8 cellular contexts compared by ENCODE assay signal in genomic region chr17:55576237-55576998, GRCh38.
DNase-seq lines count a peak whose midpoint lies in the region; ATAC-seq and TF ChIP-seq lines count a peak whose summit lies in the region.

No MANE protein-coding gene starts in this region.

- no TSS peak for BruUV-seq in HCT116 (replicated peaks; lab: Mats Ljungman, UMichigan)

- H4K20me1 ChIP-seq in HCT116 (ENCODE audit: insufficient read depth) (no peaks in the 10 kb centered on the region), fibroblast of lung (ENCODE audit: control insufficient read depth, extremely low read depth, insufficient read depth, low read length) (no peaks in the 10 kb centered on the region)

- no peaks in the 10 kb centered on the region for H3K9me3 ChIP-seq in HCT116 (ENCODE audit: control insufficient read depth in 1 of 2, insufficient read depth in 1 of 2, low read depth in 1 of 2, low read length in 2 of 2)
- H3K9me3 ChIP-seq in fibroblast of lung (ENCODE audit: control insufficient read depth, insufficient read depth, low read depth, low read length): no peaks in the 10 kb centered on the region
- no peaks in the 10 kb centered on the region for H3K9me3 ChIP-seq in gastrocnemius medialis

- no peak for TF ChIP-seq CTCF in HCT116 (IDR thresholded peaks at IDR 0.05 in 2 of 3, conservative IDR thresholded peaks at IDR 0.05 in 1 of 3; ENCODE audit: borderline replicate concordance in 1 of 3, insufficient read depth in 1 of 3, low read depth in 2 of 3, low read length in 2 of 3)
- TF ChIP-seq CTCF in fibroblast of lung (conservative IDR thresholded peaks at IDR 0.05 in 1 of 2, IDR thresholded peaks at IDR 0.05 in 1 of 2; ENCODE audit: low read depth in 1 of 2, low read length in 2 of 2): no peak
- TF ChIP-seq CTCF in gastrocnemius medialis (IDR thresholded peaks at IDR 0.05 in 4 of 5, conservative IDR thresholded peaks at IDR 0.05 in 1 of 5): no peak

- RAD21 ChIA-PET in HCT116 (lab: Charles Lee; ENCODE audit: low non-redundant PET in 1 of 2, low total read pairs in 2 of 2, uncharacterized antibody in 2 of 2, unreplicated experiment in 2 of 2): no interaction called here

- H3K9me2 ChIP-seq in HCT116 (ENCODE audit: insufficient read depth): no peaks in the 10 kb centered on the region

- peaks cover 19% of the 10 kb centered on the region; the same call in 1 of the 2 replicates for H3K27me3 ChIP-seq in HCT116 (ENCODE audit: insufficient read depth, low read length)
- no peaks in the 10 kb centered on the region for H3K27me3 ChIP-seq in fibroblast of lung (ENCODE audit: control insufficient read depth, insufficient read depth, low read length)
- H3K27me3 ChIP-seq in gastrocnemius medialis: no peaks in the 10 kb centered on the region

- in situ Hi-C loops in gastrocnemius medialis (cut with MboI; ENCODE audit: low sequenced_read_pairs in 4 of 4): no loop called here

- H3K9ac ChIP-seq in HCT116 (ENCODE audit: low read length) (no peak overlapping the region), fibroblast of lung (ENCODE audit: insufficient read depth, low read length) (peak overlapping the region; percentile 61)

- DNase-seq in AML-193 (lab: John Stamatoyannopoulos, UW) (peak; percentile 22 to 25), HCT116 (ENCODE audit: low read depth, low spot score) (peak; percentile 15), RKO (ENCODE audit: low spot score) (peak; percentile 53), fibroblast of lung (ENCODE audit: low read depth in 2 of 2) (peak; percentile 82 to 87), gastrocnemius medialis (no peak), SHP77 (lab: John Stamatoyannopoulos, UW) (no peak), DMS79 treated with DMSO at 0.1 percent for 48 hours (lab: John Stamatoyannopoulos, UW) (no peak)
- DNase-seq in activated naive CD4-positive, alpha-beta T cell treated with anti-CD3 and anti-CD28 coated beads, Interleukin-2, amount 50 U/mL, for 16 hours: no peak

- H3K4me2 ChIP-seq in HCT116 (ENCODE audit: low read length): peak overlapping the region; percentile 16; the same call in 1 of the 2 replicates
- peak overlapping the region; percentile 85 for H3K4me2 ChIP-seq in fibroblast of lung (ENCODE audit: extremely low read depth, insufficient read depth, low read length)

- intact Hi-C loops in HCT116 (cut with micrococcal nuclease): no loop called here
- intact Hi-C loops in gastrocnemius medialis (cut with DNase I; ENCODE audit: low total_unique reads): no loop called here

- TF ChIP-seq POLR2A in HCT116 (IDR thresholded peaks at IDR 0.05; ENCODE audit: borderline replicate concordance, extremely low read depth, insufficient read depth, insufficient read length): no peak
- no peak for TF ChIP-seq POLR2A in gastrocnemius medialis (IDR thresholded peaks at IDR 0.05)

- H3K27ac ChIP-seq in HCT116 (ENCODE audit: low read depth, low read length) (no peak overlapping the region), fibroblast of lung (ENCODE audit: insufficient read depth, low read length) (peak overlapping the region; percentile 82), gastrocnemius medialis (peak overlapping the region; percentile 56 to 72 (median 62))

- ATAC-seq in HCT116 (peak; percentile 62; the same call in 1 of the 2 replicates), gastrocnemius medialis (peak; percentile 47 to 51)

- CTCF ChIA-PET in HCT116 (lab: Charles Lee): interaction anchor here (1.7 kb wide), 1 partner anchor 9 kb away, joined by 4 read pairs; no protein-coding TSS in a partner anchor

- POLR2A ChIA-PET in HCT116 (lab: Charles Lee): interaction anchor here (0.7 kb wide), 1 partner anchor 133 kb away, joined by 7 read pairs; no protein-coding TSS in a partner anchor

- H2AFZ ChIP-seq in HCT116 (ENCODE audit: low read depth, low read length, poor library complexity, severe bottlenecking) (peak overlapping the region; percentile 51), fibroblast of lung (ENCODE audit: low read length) (peak overlapping the region; percentile 81)

- H3K79me2 ChIP-seq in HCT116 (ENCODE audit: insufficient read depth, low read length): no peaks in the 10 kb centered on the region
- H3K79me2 ChIP-seq in fibroblast of lung (ENCODE audit: control insufficient read depth, insufficient read depth, low read length): no peaks in the 10 kb centered on the region

- H3K36me3 ChIP-seq in HCT116 (ENCODE audit: control insufficient read depth in 1 of 2, insufficient read depth in 2 of 2, low read length in 2 of 2) (no peaks in the 10 kb centered on the region), fibroblast of lung (ENCODE audit: control insufficient read depth, insufficient read depth, low read length) (no peaks in the 10 kb centered on the region), gastrocnemius medialis (no peaks in the 10 kb centered on the region)

- no peak overlapping the region for H3K4me3 ChIP-seq in HCT116 (replicated peaks in 1 of 2; ENCODE audit: low read depth in 1 of 2, low read length in 2 of 2)
- H3K4me3 ChIP-seq in fibroblast of lung (replicated peaks in 1 of 4; ENCODE audit: control extremely low read depth in 1 of 4, insufficient read depth in 1 of 4, low read depth in 3 of 4, low read length in 4 of 4): peak overlapping the region in 3 of 4 experiments; percentile 0 to 49 (median 5)
- peak overlapping the region; percentile 36 to 42 (median 40) for H3K4me3 ChIP-seq in gastrocnemius medialis

- no peak for TF ChIP-seq RAD21 in HCT116 (IDR thresholded peaks at IDR 0.05; ENCODE audit: low read depth)

- H3K4me1 ChIP-seq in HCT116 (ENCODE audit: control insufficient read depth in 1 of 2, insufficient read depth in 2 of 2, low read length in 2 of 2) (peaks cover 0 to 10% of the 10 kb centered on the region in 2 experiments; a peak in 1 of 4 replicates), fibroblast of lung (ENCODE audit: control insufficient read depth, extremely low read depth, insufficient read depth, low read length) (peaks cover 10% of the 10 kb centered on the region), gastrocnemius medialis (peaks cover 0 to 5% of the 10 kb centered on the region in 2 donors)

TF ChIP-seq in HCT116, 20 proteins besides CTCF, POLR2A, EP300 and RAD21:
- TF ChIP-seq MAX (IDR thresholded peaks at IDR 0.05) (no peak), ZFX (IDR thresholded peaks at IDR 0.05) (no peak), ATF3 (IDR thresholded peaks at IDR 0.05) (no peak), CEBPB (IDR thresholded peaks at IDR 0.05; ENCODE audit: low read depth) (no peak), EZH2 (IDR thresholded peaks at IDR 0.05) (no peak), TCF7L2 (IDR thresholded peaks at IDR 0.05; ENCODE audit: borderline replicate concordance, extremely low read depth, insufficient read depth, insufficient read length) (no peak), SIN3A (IDR thresholded peaks at IDR 0.05; ENCODE audit: low read depth) (no peak), SP1 (IDR thresholded peaks at IDR 0.05; ENCODE audit: low read depth) (no peak), YY1 (IDR thresholded peaks at IDR 0.05; ENCODE audit: extremely low read depth, insufficient replicate concordance, low read depth, low read length) (no peak), POLR2AphosphoS5 (IDR thresholded peaks at IDR 0.05; ENCODE audit: low read depth, low read length) (no peak), JUND (IDR thresholded peaks at IDR 0.05) (no peak), SRF (IDR thresholded peaks at IDR 0.05; ENCODE audit: low read depth) (no peak), FOSL1 (IDR thresholded peaks at IDR 0.05; ENCODE audit: low read depth) (no peak)

Comparison
In these comparisons a context has a peak if more than half of its experiments do, and no peak if none do; other contexts are left out.
1. DNase-seq: peak in AML-193 (2 of 2), HCT116 (single experiment), RKO (single experiment) and fibroblast of lung (2 of 2); none in gastrocnemius medialis (0 of 2), SHP77 (0 of 2), activated naive CD4-positive, alpha-beta T cell treated with anti-CD3 and anti-CD28 coated beads, Interleukin-2, amount 50 U/mL, for 16 hours (single experiment) and DMS79 treated with DMSO at 0.1 percent for 48 hours (single experiment).
2. H3K4me3 ChIP-seq: peak in fibroblast of lung (3 of 4) and gastrocnemius medialis (4 of 4); none in HCT116 (0 of 2).